11 cellular contexts compared by ENCODE assay signal in the genomic region with DNA sequence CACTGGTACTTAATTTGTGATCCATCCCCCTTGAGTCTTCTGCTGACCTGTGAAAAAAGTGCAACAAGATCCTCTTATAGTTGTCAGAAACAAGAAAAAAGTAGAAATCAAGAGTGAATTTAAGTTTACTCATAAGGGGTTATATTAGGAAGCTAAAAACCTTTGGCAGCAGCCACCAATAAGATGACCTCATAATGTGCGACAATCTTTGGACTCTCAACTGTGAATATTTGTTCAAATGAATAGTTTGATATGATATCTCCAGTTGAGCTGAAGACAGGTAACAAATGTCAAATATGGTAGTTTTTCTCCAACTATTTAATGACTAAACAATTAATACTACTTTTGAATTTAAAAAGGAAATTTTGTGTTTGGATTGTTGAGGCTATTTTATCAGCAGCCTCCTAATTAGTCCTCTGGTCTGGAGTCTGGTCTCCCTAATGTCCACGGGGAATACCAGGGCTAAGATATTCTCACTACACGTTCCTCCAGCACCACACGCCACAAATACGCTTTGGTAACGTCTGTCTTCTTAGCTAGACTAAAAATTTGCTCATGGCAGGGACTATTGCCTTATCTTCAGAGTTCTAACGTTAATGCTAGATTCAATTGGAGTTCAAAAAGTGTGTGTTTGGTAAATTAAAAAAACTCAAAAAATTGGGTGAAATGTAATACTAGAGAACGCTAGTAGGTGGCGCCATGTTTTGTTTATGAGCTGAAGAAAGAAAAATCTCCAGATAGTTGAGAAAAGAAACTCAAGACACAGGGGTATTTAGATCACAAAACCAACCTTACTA. TPM values are rescaled to one million over a fixed set of nuclear protein-coding genes. Genes with fewer than 3 reads are reported as not detected.
DNase-seq lines count a peak whose midpoint lies in the region; ATAC-seq and TF ChIP-seq lines count a peak whose summit lies in the region.
"Had no signal": no experiment of that assay in that cellular context is flagged by ENCODE, and none has a peak within 500 bp of the region (broad histone marks: within the 10 kb centered on the region; RNA-seq: fewer than 3 reads in every experiment).

No MANE protein-coding gene starts in this region.

- no peak overlapping the region for H3K4me3 ChIP-seq in HL-60 (replicated peaks; ENCODE audit: insufficient read depth, low read length)

- no peaks in the 10 kb centered on the region for H3K4me1 Mint-ChIP-seq in CD4-positive, alpha-beta T cell (ENCODE audit: low read depth)
- H3K4me1 Mint-ChIP-seq in activated T-helper 1 cell treated with anti-CD3 and anti-CD28 coated beads, Interleukin-12 subunit alpha, Interleukin-12 subunit beta, Interleukin-2, Interleukin-4 antibody, amounts not matched to agents 30 ng/mL and 10 ng/mL and 1 ng/mL, durations not matched to agents 14 hours and 24 hours and 36 hours (ENCODE audit: low read depth) = no peaks in the 10 kb centered on the region

- no peak for DNase-seq in CD4-positive, alpha-beta T cell
- DNase-seq in HL-60 (ENCODE audit: low read depth in 1 of 2, low spot score in 1 of 2) (no peak), amniotic epithelial cell (ENCODE audit: low read depth) (peak; percentile 10), lung microvascular endothelial cell (ENCODE audit: low read depth in 2 of 2) (peak; percentile 15 to 18), dedifferentiated amniotic fluid mesenchymal stem cell (ENCODE audit: extremely low spot score) (no peak), retina (no peak)
- DNase-seq in activated T-helper 1 cell treated with anti-CD3 and anti-CD28 coated beads, Interleukin-12 subunit alpha, Interleukin-12 subunit beta, Interleukin-2, Interleukin-4 antibody, amounts not matched to agents 30 ng/mL and 10 ng/mL and 1 ng/mL, durations not matched to agents 14 hours and 24 hours and 36 hours (ENCODE audit: low spot score) = no peak
- no peak for DNase-seq in stimulated activated CD4-positive, alpha-beta T cell treated with anti-CD3 and anti-CD28 coated beads, Interleukin-1b, Interleukin-23, amount 100 ng/mL, for 48 hours
- DNase-seq: activated T-cell treated with anti-CD3 and anti-CD28 coated beads, Interleukin-2, amount 50 U/mL, for 1 hour; kidney glomerular epithelial cell had no signal

- no peak overlapping the region for H3K27ac ChIP-seq in CD4-positive, alpha-beta T cell (ENCODE audit: low read depth, low read length)
- no peak overlapping the region for H3K27ac ChIP-seq in HL-60 (replicated peaks)

- CTCF ChIA-PET in CD4-positive, alpha-beta T cell (lab: Charles Lee) = interaction anchor here (1.0 to 1.2 kb wide), 3 partner anchors 13 to 115 kb away, joined by 3 to 6 read pairs (median 4); no protein-coding TSS in a partner anchor

- ATAC-seq in CD4-positive, alpha-beta T cell (ENCODE audit: poor library complexity) = no peak

- intact Hi-C loops in CD4-positive, alpha-beta T cell (cut with DNase I, micrococcal nuclease) = no loop called here
- intact Hi-C loops in activated T-helper 1 cell treated with anti-CD3 and anti-CD28 coated beads, Interleukin-12 subunit alpha, Interleukin-12 subunit beta, Interleukin-2, Interleukin-4 antibody, amounts not matched to agents 30 ng/mL and 10 ng/mL and 1 ng/mL, durations not matched to agents 14 hours and 24 hours and 36 hours (cut with micrococcal nuclease) = loop anchor here (2.0 kb wide), 1 partner anchor 84 kb away; no protein-coding TSS in a partner anchor

- POLR2A ChIA-PET in CD4-positive, alpha-beta T cell (lab: Charles Lee) = no interaction called here

- no peak overlapping the region for H3K4me3 Mint-ChIP-seq in CD4-positive, alpha-beta T cell
- H3K4me3 Mint-ChIP-seq in activated T-helper 1 cell treated with anti-CD3 and anti-CD28 coated beads, Interleukin-12 subunit alpha, Interleukin-12 subunit beta, Interleukin-2, Interleukin-4 antibody, amounts not matched to agents 30 ng/mL and 10 ng/mL and 1 ng/mL, durations not matched to agents 14 hours and 24 hours and 36 hours = no peak overlapping the region

- TF ChIP-seq CTCF in CD4-positive, alpha-beta T cell (IDR thresholded peaks at IDR 0.05) = peak; percentile 44
- peak; percentile 5 for TF ChIP-seq CTCF in HL-60 (IDR thresholded peaks at IDR 0.05; ENCODE audit: insufficient read depth, low read length)

- H3K9me3 Mint-ChIP-seq in CD4-positive, alpha-beta T cell = no peaks in the 10 kb centered on the region
- H3K9me3 Mint-ChIP-seq in activated T-helper 1 cell treated with anti-CD3 and anti-CD28 coated beads, Interleukin-12 subunit alpha, Interleukin-12 subunit beta, Interleukin-2, Interleukin-4 antibody, amounts not matched to agents 30 ng/mL and 10 ng/mL and 1 ng/mL, durations not matched to agents 14 hours and 24 hours and 36 hours = no peaks in the 10 kb centered on the region

- H3K36me3 Mint-ChIP-seq in CD4-positive, alpha-beta T cell (ENCODE audit: low read depth) = no peaks in the 10 kb centered on the region
- H3K36me3 Mint-ChIP-seq in activated T-helper 1 cell treated with anti-CD3 and anti-CD28 coated beads, Interleukin-12 subunit alpha, Interleukin-12 subunit beta, Interleukin-2, Interleukin-4 antibody, amounts not matched to agents 30 ng/mL and 10 ng/mL and 1 ng/mL, durations not matched to agents 14 hours and 24 hours and 36 hours (ENCODE audit: low read depth) = no peaks in the 10 kb centered on the region

- peaks cover 36% of the 10 kb centered on the region for H3K27me3 Mint-ChIP-seq in CD4-positive, alpha-beta T cell
- peaks cover 23% of the 10 kb centered on the region for H3K27me3 Mint-ChIP-seq in activated T-helper 1 cell treated with anti-CD3 and anti-CD28 coated beads, Interleukin-12 subunit alpha, Interleukin-12 subunit beta, Interleukin-2, Interleukin-4 antibody, amounts not matched to agents 30 ng/mL and 10 ng/mL and 1 ng/mL, durations not matched to agents 14 hours and 24 hours and 36 hours (ENCODE audit: insufficient read depth)

- no peaks in the 10 kb centered on the region for H3K9me3 ChIP-seq in CD4-positive, alpha-beta T cell (ENCODE audit: control insufficient read depth, low read length)

- peaks cover 18% of the 10 kb centered on the region for H3K27me3 ChIP-seq in CD4-positive, alpha-beta T cell (ENCODE audit: control insufficient read depth, insufficient read depth, low read length)
- peaks cover 28% of the 10 kb centered on the region for H3K27me3 ChIP-seq in HL-60 (ENCODE audit: insufficient read depth, poor library complexity, severe bottlenecking)

- H3K27ac Mint-ChIP-seq in CD4-positive, alpha-beta T cell = no peak overlapping the region
- H3K27ac Mint-ChIP-seq in activated T-helper 1 cell treated with anti-CD3 and anti-CD28 coated beads, Interleukin-12 subunit alpha, Interleukin-12 subunit beta, Interleukin-2, Interleukin-4 antibody, amounts not matched to agents 30 ng/mL and 10 ng/mL and 1 ng/mL, durations not matched to agents 14 hours and 24 hours and 36 hours = no peak overlapping the region

RNA-seq across cellular contexts. Expression of a gene that starts 51.0 kb away (rescaled TPM):
- not detected for total RNA-seq in CD4-positive, alpha-beta T cell
- total RNA-seq in lung microvascular endothelial cell = not detected in 2 replicates
- total RNA-seq in activated T-helper 1 cell treated with anti-CD3 and anti-CD28 coated beads, Interleukin-12 subunit alpha, Interleukin-12 subunit beta, Interleukin-2, Interleukin-4 antibody, amounts not matched to agents 30 ng/mL and 10 ng/mL and 1 ng/mL, durations not matched to agents 14 hours and 24 hours and 36 hours = not detected in 2 replicates
- total RNA-seq: LHCN-M2 had no signal

Comparison
In these comparisons a context has a peak if more than half of its experiments do, and no peak if none do; other contexts are left out.
1. DNase-seq: peak in amniotic epithelial cell (single experiment) and lung microvascular endothelial cell (2 of 2); none in CD4-positive, alpha-beta T cell (0 of 10), HL-60 (0 of 2), dedifferentiated amniotic fluid mesenchymal stem cell (single experiment), activated T-helper 1 cell treated with anti-CD3 and anti-CD28 coated beads, Interleukin-12 subunit alpha, Interleukin-12 subunit beta, Interleukin-2, Interleukin-4 antibody, amounts not matched to agents 30 ng/mL and 10 ng/mL and 1 ng/mL, durations not matched to agents 14 hours and 24 hours and 36 hours (single experiment), retina (single experiment) and stimulated activated CD4-positive, alpha-beta T cell treated with anti-CD3 and anti-CD28 coated beads, Interleukin-1b, Interleukin-23, amount 100 ng/mL, for 48 hours (single experiment).